ENCODE assay signal across 8 cellular contexts in genomic region chr2:71299507-71299906, GRCh38. TPM values are rescaled to one million over a fixed set of nuclear protein-coding genes. Genes with fewer than 3 reads are reported as not detected.
DNase-seq lines count a peak whose midpoint lies in the region; ATAC-seq, FAIRE-seq and TF ChIP-seq lines count a peak whose summit lies in the region.

No MANE protein-coding gene starts in this region.

- H3K27ac Mint-ChIP-seq in stimulated activated memory B cell treated with anti-CD40 and anti-IgM and Interleukin-4, amounts not matched to agents 10 μg/mL and 1 μg/mL and 100 μg/mL, for 72 hours: no peak overlapping the region

- H3K4me1 ChIP-seq in foreskin keratinocyte: peaks cover 7% of the 10 kb centered on the region

- no peaks in the 10 kb centered on the region for H3K4me1 Mint-ChIP-seq in stimulated activated memory B cell treated with anti-CD40 and anti-IgM and Interleukin-4, amounts not matched to agents 10 μg/mL and 1 μg/mL and 100 μg/mL, for 72 hours

- ATAC-seq in foreskin keratinocyte (no peak), GM18873 (IDR thresholded peaks at IDR 0.05; ENCODE audit: low FRiP score, unreplicated experiment) (no peak)
- ATAC-seq in stimulated activated memory B cell treated with anti-CD40 and anti-IgM and Interleukin-4, amounts not matched to agents 10 μg/mL and 1 μg/mL and 100 μg/mL, for 72 hours: no peak

- H3K27me3 ChIP-seq in foreskin keratinocyte: peaks cover 5% of the 10 kb centered on the region

- H3K9me3 Mint-ChIP-seq in stimulated activated memory B cell treated with anti-CD40 and anti-IgM and Interleukin-4, amounts not matched to agents 10 μg/mL and 1 μg/mL and 100 μg/mL, for 72 hours: no peaks in the 10 kb centered on the region

- peak; percentile 26 for FAIRE-seq in GM18507 (lab: Jason Lieb, UNC)

- no peak for DNase-seq in GM18507 (ENCODE audit: extremely low spot score, insufficient read length, low read depth)
- DNase-seq in SK-N-DZ (ENCODE audit: low spot score): peak; percentile 30
- peak in 1 of 2 donors; percentile 14 for DNase-seq in foreskin keratinocyte
- peak; percentile 7 for DNase-seq in smooth muscle cell of the brain vasculature (ENCODE audit: low read depth, low spot score)
- no peak for DNase-seq in NCI-H2029 treated with DMSO at 0.1 percent for 48 hours (lab: John Stamatoyannopoulos, UW)

- H3K27me3 Mint-ChIP-seq in stimulated activated memory B cell treated with anti-CD40 and anti-IgM and Interleukin-4, amounts not matched to agents 10 μg/mL and 1 μg/mL and 100 μg/mL, for 72 hours: no peaks in the 10 kb centered on the region

- no peaks in the 10 kb centered on the region for H3K36me3 Mint-ChIP-seq in stimulated activated memory B cell treated with anti-CD40 and anti-IgM and Interleukin-4, amounts not matched to agents 10 μg/mL and 1 μg/mL and 100 μg/mL, for 72 hours

- H3K4me3 Mint-ChIP-seq in stimulated activated memory B cell treated with anti-CD40 and anti-IgM and Interleukin-4, amounts not matched to agents 10 μg/mL and 1 μg/mL and 100 μg/mL, for 72 hours: no peak overlapping the region

- H3K27ac ChIP-seq in C4-2B: no peak overlapping the region
- H3K27ac ChIP-seq in foreskin keratinocyte: no peak overlapping the region

- peak; percentile 62 for TF ChIP-seq CTCF in C4-2B (conservative IDR thresholded peaks at IDR 0.05)
- peak; percentile 73 for TF ChIP-seq CTCF in foreskin keratinocyte (conservative IDR thresholded peaks at IDR 0.05)

RNA-seq across cellular contexts. Expression of gene ZNF638, which starts 32.1 kb away (rescaled TPM):
- 84.9 and 96.8 TPM in 2 replicates for polyA plus RNA-seq in SK-N-DZ (2014; cell fraction: cytosol; rRNA removed)
- polyA plus RNA-seq in SK-N-DZ (2014; cell fraction: nucleus; rRNA removed): 265 and 334 TPM in 2 replicates
- 67.5 and 68.0 TPM in 2 replicates for total RNA-seq in foreskin keratinocyte
- polyA plus RNA-seq in foreskin keratinocyte: 42.2 and 45.6 TPM in 2 replicates

Comparison
In these comparisons a context has a peak if more than half of its experiments do, and no peak if none do; other contexts are left out.
1. DNase-seq: peak in SK-N-DZ (single experiment) and smooth muscle cell of the brain vasculature (single experiment); none in GM18507 (single experiment) and NCI-H2029 treated with DMSO at 0.1 percent for 48 hours (single experiment).